ENCODE assay signal across 21 cellular contexts in genomic region chr4:155032521-155033229, GRCh38.
DNase-seq lines count a peak whose midpoint lies in the region; ATAC-seq, FAIRE-seq and TF ChIP-seq lines count a peak whose summit lies in the region.
"Had no signal": no experiment of that assay in that cellular context is flagged by ENCODE, and none has a peak within 500 bp of the region (broad histone marks: within the 10 kb centered on the region; RNA-seq: fewer than 3 reads in every experiment).

No MANE protein-coding gene starts in this region.

- no peak overlapping the region for H3K4me3 Mint-ChIP-seq in T-helper 17 cell
- H3K4me3 Mint-ChIP-seq: activated naive CD8-positive, alpha-beta T cell treated with anti-CD3 and anti-CD28 coated beads for 36 hours; CD8-positive, alpha-beta memory T cell; T-cell had no signal

- FAIRE-seq in GM12892 (lab: Jason Lieb, UNC) = peak; percentile 17
- FAIRE-seq: GM18507, keratinocyte had no signal

- H3K27ac Mint-ChIP-seq in T-helper 17 cell = no peak overlapping the region
- H3K27ac Mint-ChIP-seq: activated naive CD8-positive, alpha-beta T cell treated with anti-CD3 and anti-CD28 coated beads for 36 hours; CD8-positive, alpha-beta memory T cell; T-cell had no signal

- no peaks in the 10 kb centered on the region for H3K36me3 ChIP-seq in BE2C
- H3K36me3 ChIP-seq: breast epithelium, sigmoid colon, transverse colon had no signal

- DNase-seq in GM12892 (ENCODE audit: insufficient read length) (no peak), BE2C (no peak), T-helper 17 cell (no peak), islet precursor cell (no peak)
- no peak for DNase-seq in activated CD4-positive, alpha-beta T cell treated with anti-CD3 and anti-CD28 coated beads, Interleukin-2, amount 50 U/mL, for 1 hour
- DNase-seq: activated naive CD8-positive, alpha-beta T cell treated with anti-CD3 and anti-CD28 coated beads for 36 hours; CD8-positive, alpha-beta memory T cell; NCI-H2029; NCI-H748 treated with DMSO at 0.1 percent for 48 hours; sigmoid colon; stimulated activated CD4-positive, alpha-beta T cell treated with anti-CD3 and anti-CD28 coated beads, Interleukin-4, amount 100 ng/mL, for 4 hours; T-cell; transverse colon had no signal

- no peak overlapping the region for H3K4me3 ChIP-seq in BE2C (ENCODE audit: low read depth, low read length)
- H3K4me3 ChIP-seq: breast epithelium, sigmoid colon, transverse colon had no signal

- H3K9me3 ChIP-seq in BE2C (no peaks in the 10 kb centered on the region), T-helper 17 cell (ENCODE audit: control insufficient read depth, low read length, poor library complexity, severe bottlenecking) (no peaks in the 10 kb centered on the region)
- H3K9me3 ChIP-seq: breast epithelium, sigmoid colon, transverse colon had no signal

- H3K4me1 Mint-ChIP-seq in T-helper 17 cell = no peaks in the 10 kb centered on the region
- H3K4me1 Mint-ChIP-seq: activated naive CD8-positive, alpha-beta T cell treated with anti-CD3 and anti-CD28 coated beads for 36 hours; CD8-positive, alpha-beta memory T cell; T-cell had no signal

- no peaks in the 10 kb centered on the region for H3K27me3 ChIP-seq in BE2C
- H3K27me3 ChIP-seq: breast epithelium, sigmoid colon, transverse colon had no signal

- no peaks in the 10 kb centered on the region for H3K27me3 Mint-ChIP-seq in T-helper 17 cell
- H3K27me3 Mint-ChIP-seq: activated naive CD8-positive, alpha-beta T cell treated with anti-CD3 and anti-CD28 coated beads for 36 hours; CD8-positive, alpha-beta memory T cell had no signal

- no peak for TF ChIP-seq POLR2A in GM12892 (IDR thresholded peaks at IDR 0.05; ENCODE audit: low read depth, low read length)

- ATAC-seq in GM19035 (IDR thresholded peaks at IDR 0.05; ENCODE audit: unreplicated experiment) (peak; percentile 70), HG02571 (IDR thresholded peaks at IDR 0.05; ENCODE audit: unreplicated experiment) (peak; percentile 68), HG03354 (IDR thresholded peaks at IDR 0.05; ENCODE audit: poor library complexity, severe bottlenecking, unreplicated experiment) (peak; percentile 58), T-helper 17 cell (no peak)
- ATAC-seq: activated CD4-positive, CD25-positive, alpha-beta regulatory T cell treated with anti-CD3 and anti-CD28 coated beads, Interleukin-2, amount 50 U/mL, for 24 hours; esophagus mucosa; T-cell had no signal

- no peaks in the 10 kb centered on the region for H3K36me3 Mint-ChIP-seq in T-helper 17 cell (ENCODE audit: low read depth)
- H3K36me3 Mint-ChIP-seq: activated naive CD8-positive, alpha-beta T cell treated with anti-CD3 and anti-CD28 coated beads for 36 hours; CD8-positive, alpha-beta memory T cell; T-cell had no signal

- TF ChIP-seq CTCF in BE2C (IDR thresholded peaks at IDR 0.05; ENCODE audit: low read depth, low read length) = no peak

- H3K4me1 ChIP-seq in BE2C = no peaks in the 10 kb centered on the region
- H3K4me1 ChIP-seq: breast epithelium, sigmoid colon, transverse colon had no signal
